ENCODE assay signal across 2 cellular contexts in genomic region chr12:40745386-40745785, GRCh38.
TF ChIP-seq lines count a peak whose summit lies in the region.

No MANE protein-coding gene starts in this region.

TF ChIP-seq in SK-N-SH, 30 proteins besides CTCF, POLR2A, EP300 and RAD21:
- TF ChIP-seq, protein P1, sequence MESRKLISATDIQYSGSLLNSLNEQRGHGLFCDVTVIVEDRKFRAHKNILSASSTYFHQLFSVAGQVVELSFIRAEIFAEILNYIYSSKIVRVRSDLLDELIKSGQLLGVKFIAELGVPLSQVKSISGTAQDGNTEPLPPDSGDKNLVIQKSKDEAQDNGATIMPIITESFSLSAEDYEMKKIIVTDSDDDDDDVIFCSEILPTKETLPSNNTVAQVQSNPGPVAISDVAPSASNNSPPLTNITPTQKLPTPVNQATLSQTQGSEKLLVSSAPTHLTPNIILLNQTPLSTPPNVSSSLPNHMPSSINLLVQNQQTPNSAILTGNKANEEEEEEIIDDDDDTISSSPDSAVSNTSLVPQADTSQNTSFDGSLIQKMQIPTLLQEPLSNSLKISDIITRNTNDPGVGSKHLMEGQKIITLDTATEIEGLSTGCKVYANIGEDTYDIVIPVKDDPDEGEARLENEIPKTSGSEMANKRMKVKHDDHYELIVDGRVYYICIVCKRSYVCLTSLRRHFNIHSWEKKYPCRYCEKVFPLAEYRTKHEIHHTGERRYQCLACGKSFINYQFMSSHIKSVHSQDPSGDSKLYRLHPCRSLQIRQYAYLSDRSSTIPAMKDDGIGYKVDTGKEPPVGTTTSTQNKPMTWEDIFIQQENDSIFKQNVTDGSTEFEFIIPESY (IDR thresholded peaks at IDR 0.05; ENCODE audit: borderline replicate concordance, low read depth), result no peak
- TF ChIP-seq PBX3 (IDR thresholded peaks at IDR 0.05), result no peak
TF ChIP-seq in SK-N-SH: peak in this region for 0.

TF ChIP-seq in SK-N-SH treated with all-trans-retinoic acid at 6 μM for 48 hours, 23 proteins besides CTCF, POLR2A, EP300 and RAD21 (continued from another document):
- no peak for TF ChIP-seq ARNTL (CRISPR knock-in tag; IDR thresholded peaks at IDR 0.05; ENCODE audit: borderline replicate concordance, low read depth)
- TF ChIP-seq TOX (CRISPR knock-in tag; IDR thresholded peaks at IDR 0.05; ENCODE audit: borderline replicate concordance), result no peak
- TF ChIP-seq ZC3H10 (CRISPR knock-in tag; IDR thresholded peaks at IDR 0.05), result no peak
- no peak for TF ChIP-seq ZNF70 (CRISPR knock-in tag; IDR thresholded peaks at IDR 0.05)
TF ChIP-seq in SK-N-SH treated with all-trans-retinoic acid at 6 μM for 48 hours: peak in this region for 0.
